ENCODE assay signal across 6 cellular contexts in genomic region chr1:44820328-44820944, GRCh38. TPM values are rescaled to one million over a fixed set of nuclear protein-coding genes. Genes with fewer than 3 reads are reported as not detected.
DNase-seq lines count a peak whose midpoint lies in the region; ATAC-seq and TF ChIP-seq lines count a peak whose summit lies in the region.

No MANE protein-coding gene starts in this region.

- TF ChIP-seq CTCF in transverse colon (IDR thresholded peaks at IDR 0.05), result no peak

- no peak for TF ChIP-seq POLR2A in transverse colon (IDR thresholded peaks at IDR 0.05)

- 21 to 100% methylated on average over 1 to 16 of the region's 21 CpGs for WGBS in transverse colon (ENCODE audit: low coverage in 1 of 2), 2 donors

- H3K9me3 ChIP-seq in transverse colon, result no peaks in the 10 kb centered on the region

- no peaks in the 10 kb centered on the region for H3K27me3 ChIP-seq in transverse colon

- peaks cover 34% of the 10 kb centered on the region for H3K4me1 Mint-ChIP-seq in activated CD4-positive, alpha-beta T cell treated with anti-CD3 and anti-CD28 coated beads, Interleukin-2, amount 10 ng/mL, durations not matched to agents 24 days and 14 days

- in situ Hi-C loops in transverse colon (cut with MboI; ENCODE audit: low pct_ligation_motif_present in 1 of 4, low pct_unique_long_range_greater_than_20kb in 1 of 4, low sequenced_read_pairs in 3 of 4), result no loop called here

- DNase-seq in activated CD4-positive, alpha-beta T cell treated with anti-CD3 and anti-CD28 coated beads, Interleukin-2, amount 10 ng/mL, durations not matched to agents 24 days and 14 days, result no peak
- no peak for DNase-seq in activated CD4-positive, alpha-beta T cell treated with anti-CD3 and anti-CD28 coated beads, Interleukin-2, amount 50 U/mL, for 1 hour
- no peak for DNase-seq in left cardiac atrium
- DNase-seq in transverse colon, result no peak

- H3K4me3 Mint-ChIP-seq in activated CD4-positive, alpha-beta T cell treated with anti-CD3 and anti-CD28 coated beads, Interleukin-2, amount 10 ng/mL, durations not matched to agents 24 days and 14 days, result peak overlapping the region; percentile 92

- ATAC-seq in left cardiac atrium, result peak; percentile 27 to 30
- ATAC-seq in GM21360 (IDR thresholded peaks at IDR 0.05; ENCODE audit: unreplicated experiment), result no peak
- ATAC-seq in GM18867 (IDR thresholded peaks at IDR 0.05; ENCODE audit: unreplicated experiment), result no peak

- no peaks in the 10 kb centered on the region for H3K9me3 Mint-ChIP-seq in activated CD4-positive, alpha-beta T cell treated with anti-CD3 and anti-CD28 coated beads, Interleukin-2, amount 10 ng/mL, durations not matched to agents 24 days and 14 days

- H3K27ac Mint-ChIP-seq in activated CD4-positive, alpha-beta T cell treated with anti-CD3 and anti-CD28 coated beads, Interleukin-2, amount 10 ng/mL, durations not matched to agents 24 days and 14 days, result peak overlapping the region; percentile 99

- peaks cover 16% of the 10 kb centered on the region for H3K36me3 Mint-ChIP-seq in activated CD4-positive, alpha-beta T cell treated with anti-CD3 and anti-CD28 coated beads, Interleukin-2, amount 10 ng/mL, durations not matched to agents 24 days and 14 days (ENCODE audit: low read depth)

- intact Hi-C loops in activated CD4-positive, alpha-beta T cell treated with anti-CD3 and anti-CD28 coated beads, Interleukin-2, amount 10 ng/mL, durations not matched to agents 24 days and 14 days (cut with micrococcal nuclease), result no loop called here
- intact Hi-C loops in left cardiac atrium (cut with DNase I), result no loop called here
- intact Hi-C loops in transverse colon (cut with DNase I; ENCODE audit: low total_unique reads), result no loop called here

- no peaks in the 10 kb centered on the region for H3K27me3 Mint-ChIP-seq in activated CD4-positive, alpha-beta T cell treated with anti-CD3 and anti-CD28 coated beads, Interleukin-2, amount 10 ng/mL, durations not matched to agents 24 days and 14 days

- H3K4me1 ChIP-seq in transverse colon, result peaks cover 3 to 23% (median 12%) of the 10 kb centered on the region in 4 donors

- H3K27ac ChIP-seq in transverse colon, result peak overlapping the region; percentile 90 to 94 (median 90)

- H3K4me3 ChIP-seq in transverse colon, result peak overlapping the region; percentile 27 to 57 (median 42)

- TF ChIP-seq EP300 in transverse colon (IDR thresholded peaks at IDR 0.05; ENCODE audit: low read depth), result no peak

- H3K36me3 ChIP-seq in transverse colon, result no peaks in the 10 kb centered on the region

RNA-seq across cellular contexts. Expression of gene BTBD19, which starts 12.1 kb away (rescaled TPM):
- 22.2 and 22.7 TPM in 2 replicates for total RNA-seq in activated CD4-positive, alpha-beta T cell treated with anti-CD3 and anti-CD28 coated beads, Interleukin-2, amount 10 ng/mL, durations not matched to agents 24 days and 14 days
- 1 to 10 TPM; 4.0 to 8.6 TPM for total RNA-seq in left cardiac atrium
- 10 to 100 TPM in 1 of 4 donors, 1 to 10 TPM in 3; 1.5 to 22.1 (median 3.7) TPM for total RNA-seq in transverse colon

RNA-seq across cellular contexts. Expression of gene DYNLT4, which starts 13.3 kb away (rescaled TPM):
- 0.28 TPM in 1 of 2 replicates, not detected in the other for total RNA-seq in activated CD4-positive, alpha-beta T cell treated with anti-CD3 and anti-CD28 coated beads, Interleukin-2, amount 10 ng/mL, durations not matched to agents 24 days and 14 days
- under 1 TPM; 0.71 to 0.79 TPM for total RNA-seq in left cardiac atrium
- 1 to 10 TPM in 1 of 4 donors, not detected in 3; 1.4 TPM for total RNA-seq in transverse colon

RNA-seq across cellular contexts. Expression of gene PLK3, which starts 20.3 kb away (rescaled TPM):
- 190 and 205 TPM in 2 replicates for total RNA-seq in activated CD4-positive, alpha-beta T cell treated with anti-CD3 and anti-CD28 coated beads, Interleukin-2, amount 10 ng/mL, durations not matched to agents 24 days and 14 days
- 10 to 100 TPM in 1 of 2 donors, 1 to 10 TPM in 1; 7.6 to 16.1 TPM for total RNA-seq in left cardiac atrium
- 10 to 100 TPM; 12.4 to 87.2 (median 16.3) TPM for total RNA-seq in transverse colon

RNA-seq across cellular contexts. Expression of gene PTCH2, which starts 22.6 kb away (rescaled TPM):
- 0.78 and 1.0 TPM in 2 replicates for total RNA-seq in activated CD4-positive, alpha-beta T cell treated with anti-CD3 and anti-CD28 coated beads, Interleukin-2, amount 10 ng/mL, durations not matched to agents 24 days and 14 days
- total RNA-seq in left cardiac atrium (under 1 TPM; 0.58 to 0.59 TPM), transverse colon (1 to 10 TPM in 1 of 4 donors, under 1 TPM in 2, not detected in 1; 0.14 to 1.2 (median 0.64) TPM)

RNA-seq across cellular contexts. Expression of gene BEST4, which starts 32.5 kb away (rescaled TPM):
- 0.77 and 0.83 TPM in 2 replicates for total RNA-seq in activated CD4-positive, alpha-beta T cell treated with anti-CD3 and anti-CD28 coated beads, Interleukin-2, amount 10 ng/mL, durations not matched to agents 24 days and 14 days
- total RNA-seq in left cardiac atrium (under 1 TPM; 0.12 to 0.31 TPM), transverse colon (100 to 1,000 TPM in 2 of 4 donors, 10 to 100 TPM in 2; 48.8 to 208 (median 92.3) TPM)

Comparison
In these comparisons a context has a peak if more than half of its experiments do, and no peak if none do; other contexts are left out.
1. ATAC-seq: peak in left cardiac atrium (2 of 2); none in GM21360 (single experiment) and GM18867 (single experiment).